ENCODE assay signal across 8 cellular contexts in the genomic region with DNA sequence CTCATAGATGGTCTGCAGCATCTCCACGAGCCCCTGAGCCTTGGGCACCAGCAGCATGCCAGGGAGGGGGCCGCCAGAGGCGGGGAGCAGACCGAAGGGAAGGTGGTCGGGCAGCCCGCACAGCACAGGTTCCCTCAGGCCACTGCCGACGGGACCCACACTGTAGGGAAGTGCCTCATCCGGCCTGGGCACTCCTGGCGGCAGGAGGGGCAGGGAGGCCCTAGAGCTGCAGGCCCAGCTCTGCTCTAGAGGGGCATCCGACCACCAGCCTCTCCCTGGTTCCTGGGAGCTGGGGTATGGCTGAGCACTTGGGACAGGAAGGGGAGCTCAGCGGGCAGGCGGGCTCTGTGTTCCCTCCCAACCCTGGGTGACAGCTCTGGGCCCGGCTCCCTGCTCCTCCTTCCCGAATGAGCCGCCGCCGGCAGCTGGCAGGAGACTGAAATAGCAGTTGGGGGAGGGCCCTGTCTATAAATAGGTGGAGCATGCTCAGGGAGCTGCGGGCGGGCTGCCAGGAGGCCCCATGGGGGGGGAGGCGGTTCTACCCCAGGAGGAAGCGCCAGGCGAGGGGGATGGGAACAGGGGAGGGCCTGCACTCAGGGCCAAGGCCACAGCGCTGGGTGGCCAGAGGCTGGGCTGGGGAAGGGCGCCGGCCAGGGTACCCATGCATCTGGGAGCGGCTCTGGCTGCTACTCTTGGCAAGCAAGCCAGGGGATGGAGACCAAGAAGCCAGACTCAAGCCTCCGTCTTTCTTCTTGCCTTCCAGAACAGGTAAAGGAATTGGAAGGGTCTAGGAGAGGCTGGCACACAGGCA. TPM values are rescaled to one million over a fixed set of nuclear protein-coding genes. Genes with fewer than 3 reads are reported as not detected.
DNase-seq lines count a peak whose midpoint lies in the region; ATAC-seq and TF ChIP-seq lines count a peak whose summit lies in the region.

No MANE protein-coding gene starts in this region.

- H3K27ac ChIP-seq in HUES6 (ENCODE audit: low read depth, low read length): no peak overlapping the region; the same call in 1 of the 2 replicates

- H3K9me3 ChIP-seq in HUES6 (ENCODE audit: control insufficient read depth, insufficient read depth, low read depth, low read length) (no peaks in the 10 kb centered on the region), NT2/D1 (ENCODE audit: insufficient read depth, low read length) (no peaks in the 10 kb centered on the region)

- H3K4me3 ChIP-seq in HUES6 (ENCODE audit: low read depth, low read length) (peak overlapping the region; percentile 45), NT2/D1 (ENCODE audit: insufficient read length, low read depth) (peak overlapping the region; percentile 29), fibroblast of mammary gland (ENCODE audit: control insufficient read depth, low read depth, low read length) (peak overlapping the region; percentile 25)

- POLR2A ChIA-PET in naive thymus-derived CD8-positive, alpha-beta T cell (lab: Charles Lee): interaction anchor here (0.5 to 1.9 kb wide), 4 partner anchors 10 to 78 kb away, joined by 3 to 16 read pairs (median 4); a partner anchor contains a TSS

- peak overlapping the region in 3 of 10 donors; percentile 19 to 67 (median 46) for H3K27ac Mint-ChIP-seq in naive thymus-derived CD8-positive, alpha-beta T cell
- H3K27ac Mint-ChIP-seq in stimulated activated naive CD8-positive, alpha-beta T cell treated with anti-CD3 and anti-CD28 coated beads, Interleukin-15, amount 100 ng/mL, for 72 hours: peak overlapping the region; percentile 31 to 42

- H3K36me3 ChIP-seq in HUES6 (ENCODE audit: control insufficient read depth, insufficient read depth, low read length) (peaks cover 8% of the 10 kb centered on the region; the same call in 1 of the 2 replicates), NT2/D1 (ENCODE audit: insufficient read depth, insufficient read length, low read length) (peaks cover 20% of the 10 kb centered on the region)

- H3K9me3 Mint-ChIP-seq in naive thymus-derived CD8-positive, alpha-beta T cell: no peaks in the 10 kb centered on the region
- H3K9me3 Mint-ChIP-seq in stimulated activated naive CD8-positive, alpha-beta T cell treated with anti-CD3 and anti-CD28 coated beads, Interleukin-15, amount 100 ng/mL, for 72 hours: no peaks in the 10 kb centered on the region

- peaks cover 0 to 21% (median 0%) of the 10 kb centered on the region in 3 donors for H3K36me3 Mint-ChIP-seq in naive thymus-derived CD8-positive, alpha-beta T cell

- no peak for DNase-seq in NT2/D1 (ENCODE audit: low read depth, low spot score)
- peak; percentile 65 to 72 for DNase-seq in activated T-cell treated with anti-CD3 and anti-CD28 coated beads, Interleukin-2, amount 50 U/mL, for 48 hours
- DNase-seq in fibroblast of mammary gland (ENCODE audit: low read depth): peak; percentile 84
- DNase-seq in naive thymus-derived CD8-positive, alpha-beta T cell: peak; percentile 40 to 87 (median 62)
- peak; percentile 42 to 64 for DNase-seq in stimulated activated naive CD8-positive, alpha-beta T cell treated with anti-CD3 and anti-CD28 coated beads, Interleukin-15, amount 100 ng/mL, for 72 hours

- H3K4me1 ChIP-seq in HUES6 (ENCODE audit: control insufficient read depth, insufficient read depth, low read length) (peaks cover 58% of the 10 kb centered on the region), NT2/D1 (ENCODE audit: insufficient read depth, insufficient read length) (peaks cover 46% of the 10 kb centered on the region)

- H3K27me3 ChIP-seq in HUES6 (ENCODE audit: control insufficient read depth, insufficient read depth, low read length): no peaks in the 10 kb centered on the region
- H3K27me3 ChIP-seq in NT2/D1 (ENCODE audit: insufficient read depth, insufficient read length): peaks cover 18% of the 10 kb centered on the region

- no peaks in the 10 kb centered on the region for H3K27me3 Mint-ChIP-seq in naive thymus-derived CD8-positive, alpha-beta T cell
- no peaks in the 10 kb centered on the region for H3K27me3 Mint-ChIP-seq in stimulated activated naive CD8-positive, alpha-beta T cell treated with anti-CD3 and anti-CD28 coated beads, Interleukin-15, amount 100 ng/mL, for 72 hours

- peaks cover 27 to 61% (median 45%) of the 10 kb centered on the region in 4 donors for H3K4me1 Mint-ChIP-seq in naive thymus-derived CD8-positive, alpha-beta T cell
- H3K4me1 Mint-ChIP-seq in stimulated activated naive CD8-positive, alpha-beta T cell treated with anti-CD3 and anti-CD28 coated beads, Interleukin-15, amount 100 ng/mL, for 72 hours: peaks cover 55% of the 10 kb centered on the region

- TF ChIP-seq CTCF in fibroblast of mammary gland (conservative IDR thresholded peaks at IDR 0.05; ENCODE audit: control insufficient read depth, insufficient read depth, low read depth, low read length): no peak

- peak overlapping the region; percentile 32 to 80 (median 66) for H3K4me3 Mint-ChIP-seq in naive thymus-derived CD8-positive, alpha-beta T cell
- peak overlapping the region; percentile 64 to 82 for H3K4me3 Mint-ChIP-seq in stimulated activated naive CD8-positive, alpha-beta T cell treated with anti-CD3 and anti-CD28 coated beads, Interleukin-15, amount 100 ng/mL, for 72 hours

- H3K9ac ChIP-seq in HUES6 (ENCODE audit: low read length) (peak overlapping the region; percentile 55), NT2/D1 (ENCODE audit: insufficient read length, low read depth) (peak overlapping the region; percentile 79)

- ATAC-seq in GM18498 (IDR thresholded peaks at IDR 0.05; ENCODE audit: unreplicated experiment) (peak; percentile 51), HG03135 (IDR thresholded peaks at IDR 0.05; ENCODE audit: unreplicated experiment) (no peak)
- peak; percentile 78 to 81 for ATAC-seq in naive thymus-derived CD8-positive, alpha-beta T cell
- ATAC-seq in stimulated activated naive CD8-positive, alpha-beta T cell treated with anti-CD3 and anti-CD28 coated beads, Interleukin-15, amount 100 ng/mL, for 72 hours: peak; percentile 85

RNA-seq across cellular contexts. Expression of a gene that starts 12.4 kb away (rescaled TPM):
- 10 to 100 TPM; 71.1 to 73.8 TPM for total RNA-seq in naive thymus-derived CD8-positive, alpha-beta T cell
- polyA plus RNA-seq in naive thymus-derived CD8-positive, alpha-beta T cell: 10 to 100 TPM; 25.3 to 41.8 (median 27.2) TPM

RNA-seq across cellular contexts. Expression of a gene that starts 30.7 kb away (rescaled TPM):
- total RNA-seq in naive thymus-derived CD8-positive, alpha-beta T cell: 1 to 10 TPM in 1 of 2 experiments, under 1 TPM in 1; 0.88 to 1.2 TPM
- polyA plus RNA-seq in naive thymus-derived CD8-positive, alpha-beta T cell: under 1 TPM in 2 of 3 donors, not detected in 1; 0.08 to 0.24 TPM

RNA-seq across cellular contexts. Expression of a gene that starts 40.5 kb away (rescaled TPM):
- total RNA-seq in naive thymus-derived CD8-positive, alpha-beta T cell: 10 to 100 TPM; 15.0 to 19.1 TPM
- 10 to 100 TPM; 25.5 to 31.3 (median 26.6) TPM for polyA plus RNA-seq in naive thymus-derived CD8-positive, alpha-beta T cell

RNA-seq across cellular contexts. Expression of a gene that starts 44.6 kb away (rescaled TPM):
- 10 to 100 TPM; 33.3 to 36.0 TPM for total RNA-seq in naive thymus-derived CD8-positive, alpha-beta T cell
- 10 to 100 TPM; 63.4 to 82.6 (median 66.7) TPM for polyA plus RNA-seq in naive thymus-derived CD8-positive, alpha-beta T cell

RNA-seq across cellular contexts. Expression of a gene that starts 59.5 kb away (rescaled TPM):
- not detected for total RNA-seq in naive thymus-derived CD8-positive, alpha-beta T cell
- polyA plus RNA-seq in naive thymus-derived CD8-positive, alpha-beta T cell: under 1 TPM in 1 of 3 donors, not detected in 2; 0.09 TPM
